ENCODE assay signal across 8 cellular contexts in genomic region chr4:155954118-155954503, GRCh38. TPM values are rescaled to one million over a fixed set of nuclear protein-coding genes. Genes with fewer than 3 reads are reported as not detected.
A peak's percentile ranks its signal among the peaks of the same experiment; 100 is the strongest.
DNase-seq lines count a peak whose midpoint lies in the region; ATAC-seq and TF ChIP-seq lines count a peak whose summit lies in the region.

No MANE protein-coding gene starts in this region.

- H3K9me3 ChIP-seq in SU-DHL-6 (ENCODE audit: insufficient read depth, low read length): no peaks in the 10 kb centered on the region
- H3K9me3 ChIP-seq in fibroblast of lung (ENCODE audit: control insufficient read depth, insufficient read depth, low read depth, low read length): no peaks in the 10 kb centered on the region
- no peaks in the 10 kb centered on the region for H3K9me3 ChIP-seq in psoas muscle

- peak overlapping the region; percentile 60 for H3K9ac ChIP-seq in SU-DHL-6 (ENCODE audit: low read length)
- H3K9ac ChIP-seq in fibroblast of lung (ENCODE audit: insufficient read depth, low read length): peak overlapping the region; percentile 96

- no peak for ATAC-seq in psoas muscle

- H3K79me2 ChIP-seq in SU-DHL-6 (ENCODE audit: insufficient read depth, low read length) (no peaks in the 10 kb centered on the region), fibroblast of lung (ENCODE audit: control insufficient read depth, insufficient read depth, low read length) (no peaks in the 10 kb centered on the region)

- TF ChIP-seq CTCF in SU-DHL-6 (IDR thresholded peaks at IDR 0.05; ENCODE audit: insufficient read depth, low read length, poor library complexity, severe bottlenecking) (no peak), fibroblast of lung (conservative IDR thresholded peaks at IDR 0.05 in 1 of 2, IDR thresholded peaks at IDR 0.05 in 1 of 2; ENCODE audit: low read depth in 1 of 2, low read length in 2 of 2) (no peak), psoas muscle (IDR thresholded peaks at IDR 0.05) (no peak)

- intact Hi-C loops in psoas muscle (cut with DNase I): loop anchor here in 1 of 2 donors (5.0 to 10.0 kb wide), 2 partner anchors 142 to 549 kb away; no protein-coding TSS in a partner anchor

- WGBS in psoas muscle, 3 donors: 60 to 74% (median 74%) methylated on average over 8 of the region's 8 CpGs

- peaks cover 5% of the 10 kb centered on the region for H3K4me1 ChIP-seq in fibroblast of lung (ENCODE audit: control insufficient read depth, extremely low read depth, insufficient read depth, low read length)
- no peaks in the 10 kb centered on the region for H3K4me1 ChIP-seq in psoas muscle

- DNase-seq in fibroblast of lung (ENCODE audit: low read depth in 2 of 2) (peak in 1 of 2 donors; percentile 30), psoas muscle (peak in 1 of 2 donors; percentile 12), hepatic stellate cell (ENCODE audit: low spot score) (no peak), NCI-H2081 treated with DMSO at 0.1 percent for 48 hours (lab: John Stamatoyannopoulos, UW) (no peak), occipital lobe (lab: John Stamatoyannopoulos, UW) (no peak)
- DNase-seq in NK-92 treated with Interleukin-12 subunit alpha and Interleukin-12 subunit beta, amount 100 ng/mL, for 24 hours (lab: John Stamatoyannopoulos, UW): no peak

- H3K36me3 ChIP-seq in SU-DHL-6 (ENCODE audit: low read length) (no peaks in the 10 kb centered on the region), fibroblast of lung (ENCODE audit: control insufficient read depth, insufficient read depth, low read length) (no peaks in the 10 kb centered on the region), psoas muscle (ENCODE audit: insufficient read depth in 1 of 2, low read depth in 1 of 2) (no peaks in the 10 kb centered on the region)

- no peaks in the 10 kb centered on the region for H3K27me3 ChIP-seq in SU-DHL-6 (ENCODE audit: low read length)
- H3K27me3 ChIP-seq in fibroblast of lung (ENCODE audit: control insufficient read depth, insufficient read depth, low read length): no peaks in the 10 kb centered on the region
- no peaks in the 10 kb centered on the region for H3K27me3 ChIP-seq in psoas muscle (ENCODE audit: insufficient read depth in 3 of 3, low read length in 2 of 3)

- H4K20me1 ChIP-seq in SU-DHL-6 (ENCODE audit: low read depth, low read length) (no peaks in the 10 kb centered on the region), fibroblast of lung (ENCODE audit: control insufficient read depth, extremely low read depth, insufficient read depth, low read length) (no peaks in the 10 kb centered on the region)

- H3K4me3 ChIP-seq in GM08714 (ENCODE audit: low read length): peak overlapping the region; percentile 97; the same call in 1 of the 2 replicates
- peak overlapping the region; percentile 47 for H3K4me3 ChIP-seq in SU-DHL-6 (ENCODE audit: insufficient read depth, low read length, poor library complexity, severe bottlenecking)
- H3K4me3 ChIP-seq in fibroblast of lung (replicated peaks in 1 of 4; ENCODE audit: control extremely low read depth in 1 of 4, insufficient read depth in 1 of 4, low read depth in 3 of 4, low read length in 4 of 4): peak overlapping the region; percentile 62 to 78 (median 66)
- H3K4me3 ChIP-seq in psoas muscle: peak overlapping the region; percentile 82

- peak overlapping the region; percentile 94 for H2AFZ ChIP-seq in SU-DHL-6 (ENCODE audit: low read depth, low read length, severe bottlenecking)
- peak overlapping the region; percentile 95 for H2AFZ ChIP-seq in fibroblast of lung (ENCODE audit: low read length)

- H3K27ac ChIP-seq in SU-DHL-6 (ENCODE audit: low read depth, low read length) (no peak overlapping the region), fibroblast of lung (ENCODE audit: insufficient read depth, low read length) (peak overlapping the region; percentile 98), psoas muscle (peak overlapping the region; percentile 88)

- peak overlapping the region; percentile 59 for H3K4me2 ChIP-seq in SU-DHL-6 (ENCODE audit: low read depth, low read length, poor library complexity, severe bottlenecking)
- peak overlapping the region; percentile 21 for H3K4me2 ChIP-seq in fibroblast of lung (ENCODE audit: extremely low read depth, insufficient read depth, low read length)

- H3F3A ChIP-seq in SU-DHL-6 (ENCODE audit: insufficient read depth): no peaks in the 10 kb centered on the region; the same call in 1 of the 2 replicates

- H3K9me2 ChIP-seq in SU-DHL-6 (replicated peaks; ENCODE audit: insufficient read depth, low read length): no peaks in the 10 kb centered on the region

RNA-seq across cellular contexts. Expression of gene CTSO, which starts 0.4 kb away (rescaled TPM):
- total RNA-seq in fibroblast of lung (22.1 and 23.6 TPM in 2 replicates), psoas muscle (1 to 10 TPM; 2.9 to 4.2 (median 3.5) TPM), occipital lobe (8.7 TPM)
- polyA plus RNA-seq in fibroblast of lung (13.7 and 47.3 TPM in 2 replicates), psoas muscle (1 to 10 TPM; 2.0 to 3.3 (median 2.5) TPM)
- polyA plus RNA-seq in fibroblast of lung (2012): 7.6 and 24.4 TPM in 2 replicates
- polyA minus RNA-seq in fibroblast of lung (ENCODE audit: low replicate concordance): 2.2 and 3.3 TPM in 2 replicates

RNA-seq across cellular contexts. Expression of gene TDO2, which starts 50.6 kb away (rescaled TPM):
- 1.5 and 14.4 TPM in 2 replicates for total RNA-seq in fibroblast of lung
- 0.09 and 0.26 TPM in 2 replicates for polyA plus RNA-seq in fibroblast of lung
- polyA plus RNA-seq in fibroblast of lung (2012): 0.21 and 0.34 TPM in 2 replicates
- not detected in 2 replicates for polyA minus RNA-seq in fibroblast of lung (ENCODE audit: low replicate concordance)
- total RNA-seq in psoas muscle: under 1 TPM in 1 of 4 donors, not detected in 3; 0.21 TPM
- under 1 TPM in 2 of 3 donors, not detected in 1; 0.04 to 0.35 TPM for polyA plus RNA-seq in psoas muscle
- total RNA-seq in occipital lobe: 0.78 TPM

Comparison
In these comparisons a context has a peak if more than half of its experiments do, and no peak if none do; other contexts are left out.
1. H3K4me3 ChIP-seq: peak in every context shown above with its lines; median percentile 97 in GM08714; 82 in psoas muscle; 66 in fibroblast of lung; 47 in SU-DHL-6.